In the genomic region with DNA sequence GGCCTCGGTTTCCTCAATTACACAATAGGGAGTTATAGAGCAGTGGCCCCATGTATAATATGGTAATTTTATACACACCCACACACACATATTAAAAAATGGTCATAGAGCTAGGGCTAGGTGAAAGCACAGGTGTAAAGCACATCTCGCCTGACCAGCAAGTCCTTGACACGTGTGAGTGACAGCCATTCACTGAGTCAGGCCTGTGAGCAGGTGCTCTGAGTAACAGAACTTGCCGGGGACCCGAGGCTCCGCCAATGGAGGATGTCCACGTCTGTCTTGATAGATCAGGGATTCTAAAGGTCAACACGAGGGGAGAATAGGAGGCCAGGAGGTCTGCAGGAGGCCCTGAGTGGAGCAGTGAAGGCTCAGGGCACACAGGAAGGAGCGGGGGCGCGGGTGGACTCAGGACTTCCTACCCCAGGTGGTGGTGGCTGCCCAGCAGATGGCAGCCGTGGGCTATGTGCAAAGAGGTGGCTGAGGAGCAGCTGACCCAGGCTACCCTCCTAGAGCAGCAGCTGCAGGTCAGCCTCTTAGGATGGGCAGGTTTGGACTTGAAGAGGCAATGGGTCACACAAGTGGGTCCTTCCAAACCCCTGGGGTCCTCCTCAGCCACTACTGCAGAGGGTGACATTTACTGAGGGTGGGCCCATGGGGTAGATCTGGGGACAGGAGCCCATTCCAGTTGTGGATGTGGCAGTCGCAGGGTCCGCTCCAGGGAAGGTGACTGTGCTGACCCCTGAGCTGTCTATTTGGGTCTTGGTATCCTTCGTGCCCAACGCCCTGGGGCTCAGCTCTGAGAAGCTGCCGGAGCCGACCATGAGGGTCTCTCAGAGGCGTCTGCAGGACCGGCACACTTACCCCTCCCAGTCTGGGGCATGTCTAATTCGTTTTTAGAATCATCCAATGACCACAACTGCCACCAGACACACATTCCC, we compare ENCODE assay signal across 8 cellular contexts. TPM values are rescaled to one million over a fixed set of nuclear protein-coding genes. Genes with fewer than 3 reads are reported as not detected.
A peak's percentile ranks its signal among the peaks of the same experiment; 100 is the strongest.
DNase-seq lines count a peak whose midpoint lies in the region; ATAC-seq lines count a peak whose summit lies in the region.

No MANE protein-coding gene starts in this region.

- H3K4me3 Mint-ChIP-seq in effector memory CD8-positive, alpha-beta T cell = peak overlapping the region; percentile 36 to 58

- H3K36me3 Mint-ChIP-seq in effector memory CD8-positive, alpha-beta T cell (ENCODE audit: insufficient read depth) = peaks cover 67% of the 10 kb centered on the region

- ATAC-seq in HG03432 (IDR thresholded peaks at IDR 0.05; ENCODE audit: unreplicated experiment) (peak; percentile 55), GM18870 (IDR thresholded peaks at IDR 0.05; ENCODE audit: unreplicated experiment) (no peak)
- peak; percentile 95 for ATAC-seq in effector memory CD8-positive, alpha-beta T cell (replicated peaks)

- no peaks in the 10 kb centered on the region for H3K9me3 Mint-ChIP-seq in effector memory CD8-positive, alpha-beta T cell

- in situ Hi-C loops in Caki2 (cut with HindIII; ENCODE audit: low pct_unique_long_range_greater_than_20kb, low sequenced_read_pairs) = no loop called here

- H3K4me1 Mint-ChIP-seq in effector memory CD8-positive, alpha-beta T cell (ENCODE audit: low read depth in 2 of 2) = peaks cover 33 to 35% of the 10 kb centered on the region in 2 donors

- H3K27me3 Mint-ChIP-seq in effector memory CD8-positive, alpha-beta T cell = no peaks in the 10 kb centered on the region

- peak overlapping the region; percentile 87 to 89 for H3K27ac Mint-ChIP-seq in effector memory CD8-positive, alpha-beta T cell

- DNase-seq in Caki2 (ENCODE audit: low read depth) (peak; percentile 68), NOMO-1 (lab: John Stamatoyannopoulos, UW; ENCODE audit: unreplicated experiment in 2 of 2) (peak; percentile 69 to 78), midbrain (lab: John Stamatoyannopoulos, UW) (peak; percentile 67)
- peak; percentile 44 to 63 (median 49) for DNase-seq in activated CD8-positive, alpha-beta memory T cell treated with anti-CD3 and anti-CD28 coated beads for 48 hours (ENCODE audit: low read depth in 2 of 3, low spot score in 2 of 3)
- DNase-seq in effector memory CD8-positive, alpha-beta T cell = peak; percentile 70 to 73 (median 72)
- peak; percentile 26 to 57 for DNase-seq in stimulated activated CD8-positive, alpha-beta memory T cell treated with anti-CD3 and anti-CD28 coated beads, Interleukin-4, amount 100 ng/mL, for 1 hour (ENCODE audit: low read depth in 2 of 2, low spot score in 1 of 2)

RNA-seq across cellular contexts. Expression of gene PRRT1B, which starts 45.9 kb away (rescaled TPM):
- total RNA-seq in Caki2 (2014; rRNA removed; shearing (Covaris generic); ENCODE audit: low replicate concordance) = not detected in 2 replicates
